ENCODE assay signal across 7 cellular contexts in genomic region chr10:61289813-61290212, GRCh38.
"Had no signal": no experiment of that assay in that cellular context is flagged by ENCODE, and none has a peak within 500 bp of the region (broad histone marks: within the 10 kb centered on the region; RNA-seq: fewer than 3 reads in every experiment).

No MANE protein-coding gene starts in this region.

- H3K4me3 ChIP-seq: GM12878 had no signal

- FAIRE-seq: G401.6, GM12878, GM12891, GM12892, GM18507 had no signal

- ATAC-seq: GM12878 had no signal

- DNase-seq: GDM1, GF-D8 had no signal
